Comparison of ENCODE assay signal across 19 cellular contexts in genomic region chr3:4753073-4753691, GRCh38.
DNase-seq lines count a peak whose midpoint lies in the region; ATAC-seq, FAIRE-seq and TF ChIP-seq lines count a peak whose summit lies in the region.
"Had no signal": no experiment of that assay in that cellular context is flagged by ENCODE, and none has a peak within 500 bp of the region (broad histone marks: within the 10 kb centered on the region; RNA-seq: fewer than 3 reads in every experiment).

No MANE protein-coding gene starts in this region.

- H3K79me2 ChIP-seq in H1 (ENCODE audit: control insufficient read depth in 1 of 2, insufficient read depth in 2 of 2, low read length in 2 of 2) (no peaks in the 10 kb centered on the region), OCI-LY7 (ENCODE audit: insufficient read depth, low read depth, low read length) (no peaks in the 10 kb centered on the region)

- H3K9me3 ChIP-seq in H1 (ENCODE audit: insufficient read depth in 2 of 2, low read depth in 1 of 2, low read length in 1 of 2) = no peaks in the 10 kb centered on the region
- no peaks in the 10 kb centered on the region for H3K9me3 ChIP-seq in prostate gland
- H3K9me3 ChIP-seq in OCI-LY7 (ENCODE audit: low read length) = no peaks in the 10 kb centered on the region

- peaks cover 0 to 3% (median 3%) of the 10 kb centered on the region in 4 experiments; a peak in 3 of 7 replicates for H3K4me1 ChIP-seq in H1 (replicated peaks in 1 of 4; ENCODE audit: control insufficient read depth in 3 of 4, insufficient read depth in 4 of 4, low read length in 3 of 4)
- H3K4me1 ChIP-seq in prostate gland (replicated peaks) = peaks cover 2% of the 10 kb centered on the region
- no peaks in the 10 kb centered on the region for H3K4me1 ChIP-seq in OCI-LY7 (ENCODE audit: insufficient read depth, low read length, poor library complexity, severe bottlenecking)

- CTCF ChIA-PET in H1 (lab: Charles Lee; ENCODE audit: partially characterized antibody) (interaction anchor here (0.6 to 1.9 kb wide), 6 partner anchors 22 to 128 kb away, joined by 3 to 8 read pairs (median 4); no protein-coding TSS in a partner anchor), OCI-LY7 (lab: Charles Lee; ENCODE audit: unreplicated experiment) (no interaction called here)

- no peak overlapping the region for H2AFZ ChIP-seq in H1 (ENCODE audit: low read length)
- no peak overlapping the region for H2AFZ ChIP-seq in OCI-LY7 (ENCODE audit: low read length)

- H4K20me1 ChIP-seq in H1 (replicated peaks in 1 of 2; ENCODE audit: control insufficient read depth in 1 of 2, insufficient read depth in 2 of 2, low read length in 2 of 2) (peaks cover 0 to 2% of the 10 kb centered on the region in 2 experiments), OCI-LY7 (ENCODE audit: insufficient read depth, low read length) (no peaks in the 10 kb centered on the region)

- no peak overlapping the region for H3K14ac ChIP-seq in H1 (ENCODE audit: insufficient read length)

- intact Hi-C loops in cardiac septum (cut with DNase I) (no loop called here), left cardiac atrium (cut with DNase I) (no loop called here), prostate gland (cut with DNase I) (no loop called here), OCI-LY7 (cut with micrococcal nuclease; ENCODE audit: unreplicated experiment) (no loop called here)

- H2BK120ac ChIP-seq in H1 (replicated peaks; ENCODE audit: low read depth, low read length) = no peak overlapping the region

- H4K91ac ChIP-seq in H1 (replicated peaks; ENCODE audit: insufficient read length, low read length) = no peak overlapping the region

- H3K23me2 ChIP-seq in H1 (ENCODE audit: low read depth, low read length) = no peaks in the 10 kb centered on the region

- no peak overlapping the region for H4K5ac ChIP-seq in H1 (ENCODE audit: insufficient read length, low read depth, low read length)

- no peak overlapping the region for H3K9ac ChIP-seq in H1 (replicated peaks in 1 of 4; ENCODE audit: extremely low read depth in 1 of 4, low read depth in 3 of 4, low read length in 3 of 4)

- no peak for TF ChIP-seq EP300 in H1 (IDR thresholded peaks at IDR 0.05; ENCODE audit: borderline replicate concordance in 1 of 2, low read depth in 2 of 2, low read length in 2 of 2)

- no peak overlapping the region for H2BK12ac ChIP-seq in H1 (ENCODE audit: low read depth, low read length)

- H3K4me3 ChIP-seq in H1 (ENCODE audit: extremely low read depth in 1 of 4, insufficient read depth in 2 of 4, low read depth in 3 of 4, low read length in 4 of 4) = no peak overlapping the region
- H3K4me3 ChIP-seq in prostate gland = no peak overlapping the region
- H3K4me3 ChIP-seq in OCI-LY7 (ENCODE audit: low read depth, low read length, poor library complexity, severe bottlenecking) = no peak overlapping the region

- H3K4me2 ChIP-seq in H1 (ENCODE audit: insufficient read depth in 1 of 2, low read depth in 2 of 2, low read length in 2 of 2) (no peak overlapping the region), OCI-LY7 (ENCODE audit: low read length) (no peak overlapping the region)

- H3K79me1 ChIP-seq in H1 (ENCODE audit: low read depth, low read length) = no peaks in the 10 kb centered on the region

- H3K27me3 ChIP-seq in H1 (replicated peaks in 1 of 4; ENCODE audit: control insufficient read depth in 3 of 4, extremely low read depth in 1 of 4, insufficient read depth in 3 of 4, low read length in 3 of 4) = no peaks in the 10 kb centered on the region
- no peaks in the 10 kb centered on the region for H3K27me3 ChIP-seq in prostate gland (replicated peaks; ENCODE audit: insufficient read depth)

- no peak overlapping the region for H3K4ac ChIP-seq in H1 (replicated peaks; ENCODE audit: insufficient read length, low read depth, low read length)

- TF ChIP-seq RAD21 in H1 (IDR thresholded peaks at IDR 0.05 in 1 of 2, conservative IDR thresholded peaks at IDR 0.05 in 1 of 2; ENCODE audit: low read depth in 2 of 2, low read length in 2 of 2) = no peak

- H3K9me3 Mint-ChIP-seq in stimulated activated naive B cell treated with anti-CD40 and anti-IgM and Interleukin-4, amounts not matched to agents 10 μg/mL and 1 μg/mL and 100 μg/mL, for 72 hours = no peaks in the 10 kb centered on the region

- H2BK5ac ChIP-seq in H1 (ENCODE audit: low read depth, low read length) = no peak overlapping the region

- H3K36me3 Mint-ChIP-seq in stimulated activated naive B cell treated with anti-CD40 and anti-IgM and Interleukin-4, amounts not matched to agents 10 μg/mL and 1 μg/mL and 100 μg/mL, for 72 hours = peaks cover 42 to 75% of the 10 kb centered on the region in 2 donors

- no peak for FAIRE-seq in H1 (lab: Jason Lieb, UNC)
- FAIRE-seq: G401.6, small intestine had no signal

- H3K36me3 ChIP-seq in H1 (ENCODE audit: control insufficient read depth in 2 of 4, insufficient read depth in 4 of 4, low read length in 3 of 4) (no peaks in the 10 kb centered on the region), prostate gland (no peaks in the 10 kb centered on the region), OCI-LY7 (ENCODE audit: insufficient read depth, low read length) (peaks cover 19% of the 10 kb centered on the region; the same call in 1 of the 2 replicates)

- ATAC-seq in left cardiac atrium (no peak), HG03558 (IDR thresholded peaks at IDR 0.05; ENCODE audit: extremely low read depth, unreplicated experiment) (peak; percentile 15), GM21529 (IDR thresholded peaks at IDR 0.05; ENCODE audit: unreplicated experiment) (no peak)
- peak in 1 of 2 donors; percentile 41 for ATAC-seq in stimulated activated naive B cell treated with anti-CD40 and anti-IgM and Interleukin-4, amounts not matched to agents 10 μg/mL and 1 μg/mL and 100 μg/mL, for 72 hours (replicated peaks)
- ATAC-seq: PC-3, SK-N-SH treated with all-trans-retinoic acid at 6 μM for 48 hours had no signal

- H3K27ac ChIP-seq in H1 (ENCODE audit: low read depth, low read length) = no peak overlapping the region
- H3K27ac ChIP-seq in prostate gland = no peak overlapping the region
- H3K27ac ChIP-seq in OCI-LY7 (ENCODE audit: low read depth, low read length, poor library complexity, severe bottlenecking) = no peak overlapping the region

- H3K18ac ChIP-seq in H1 (ENCODE audit: extremely low read depth, low read length) = no peak overlapping the region

- H3K9me2 ChIP-seq in OCI-LY7 (ENCODE audit: insufficient read depth, low read length) = no peaks in the 10 kb centered on the region

- H3K4me3 Mint-ChIP-seq in stimulated activated naive B cell treated with anti-CD40 and anti-IgM and Interleukin-4, amounts not matched to agents 10 μg/mL and 1 μg/mL and 100 μg/mL, for 72 hours = peak overlapping the region in 1 of 2 donors; percentile 3

- H3K23ac ChIP-seq in H1 (ENCODE audit: insufficient read length) = no peak overlapping the region

- peak overlapping the region; percentile 59 for H3K27ac Mint-ChIP-seq in stimulated activated naive B cell treated with anti-CD40 and anti-IgM and Interleukin-4, amounts not matched to agents 10 μg/mL and 1 μg/mL and 100 μg/mL, for 72 hours

- H3K4me1 Mint-ChIP-seq in stimulated activated naive B cell treated with anti-CD40 and anti-IgM and Interleukin-4, amounts not matched to agents 10 μg/mL and 1 μg/mL and 100 μg/mL, for 72 hours = peaks cover 59 to 82% of the 10 kb centered on the region in 2 donors

- TF ChIP-seq POLR2A in H1 (IDR thresholded peaks at IDR 0.05; ENCODE audit: control extremely low read depth in 1 of 2, low read depth in 2 of 2, low read length in 2 of 2) (no peak), prostate gland (IDR thresholded peaks at IDR 0.05) (no peak)

- DNase-seq in cardiac septum (ENCODE audit: low spot score) (peak; percentile 69), left cardiac atrium (no peak), H1 (ENCODE audit: low read depth in 1 of 2, low spot score in 2 of 2) (no peak), prostate gland (ENCODE audit: low spot score) (no peak), OCI-LY7 (ENCODE audit: low spot score) (no peak)
- DNase-seq in stimulated activated naive B cell treated with anti-CD40 and anti-IgM and Interleukin-4, amounts not matched to agents 10 μg/mL and 1 μg/mL and 100 μg/mL, for 72 hours = no peak
- DNase-seq: activated gamma-delta T cell treated with Interleukin-2 at 50 U/mL for 16 hours; hippocampal formation; MM.1S; NCI-H2029; NCI-H510A; PC-3; posterior cingulate gyrus; stimulated activated naive CD4-positive, alpha-beta T cell treated with Interleukin-2 at 50 U/mL for 16 hours had no signal

- H4K8ac ChIP-seq in H1 (ENCODE audit: extremely low read depth, insufficient read depth, low read length) = no peak overlapping the region

- TF ChIP-seq CTCF in H1 (IDR thresholded peaks at IDR 0.05; ENCODE audit: control extremely low read depth in 1 of 3, insufficient read depth in 1 of 3, low read depth in 1 of 3, low read length in 3 of 3) (no peak), prostate gland (IDR thresholded peaks at IDR 0.05) (no peak), OCI-LY7 (conservative IDR thresholded peaks at IDR 0.05; ENCODE audit: low read length) (no peak)

- H3K27me3 Mint-ChIP-seq in stimulated activated naive B cell treated with anti-CD40 and anti-IgM and Interleukin-4, amounts not matched to agents 10 μg/mL and 1 μg/mL and 100 μg/mL, for 72 hours = no peaks in the 10 kb centered on the region

- H3K56ac ChIP-seq in H1 (replicated peaks; ENCODE audit: insufficient read length, low read depth, low read length) = no peak overlapping the region

- POLR2A ChIA-PET in H1 (lab: Charles Lee; ENCODE audit: partially characterized antibody) (interaction anchor here (0.6 kb wide), 1 partner anchor 11 kb away, joined by 3 read pairs; no protein-coding TSS in a partner anchor), OCI-LY7 (lab: Charles Lee) (interaction anchor here (1.1 kb wide), 1 partner anchor 9 kb away, joined by 3 read pairs; no protein-coding TSS in a partner anchor)

- no peak overlapping the region for H2BK20ac ChIP-seq in H1 (ENCODE audit: low read length)

- peak overlapping the region; percentile 13; the same call in 1 of the 2 replicates for H2AK5ac ChIP-seq in H1 (ENCODE audit: low read depth, low read length)

- BruUV-seq in OCI-LY7 (replicated peaks; lab: Mats Ljungman, UMichigan) = no TSS peak

- no peak overlapping the region for H2BK15ac ChIP-seq in H1 (ENCODE audit: low read length)

- 94% methylated on average over 15 of the region's 15 CpGs; no CpG with 5 or more reads in 1 of the 2 experiments for WGBS in H1 (ENCODE audit: extremely low coverage in 1 of 2, insufficient coverage in 1 of 2, insufficient read length in 1 of 2, insufficient replicate concordance in 2 of 2, low coverage in 1 of 2, low lambda C conversion rate in 2 of 2, missing lambda C conversion rate in 1 of 2), 2 experiments
- WGBS in prostate gland = 97% methylated on average over 15 of the region's 15 CpGs

TF ChIP-seq in H1, 55 proteins besides CTCF, POLR2A, EP300 and RAD21 (continues in another document):
- TF ChIP-seq RFX5 (IDR thresholded peaks at IDR 0.05; ENCODE audit: borderline replicate concordance, low read depth, low read length) = no peak
- no peak for TF ChIP-seq CTBP2 (IDR thresholded peaks at IDR 0.05; ENCODE audit: borderline replicate concordance, insufficient read depth, insufficient read length, low read length)
- no peak for TF ChIP-seq HDAC2 (IDR thresholded peaks at IDR 0.05; ENCODE audit: borderline replicate concordance in 1 of 2, low read depth in 2 of 2, low read length in 2 of 2)
